10 cellular contexts compared by ENCODE assay signal in genomic region chr1:40703316-40703715, GRCh38. TPM values are rescaled to one million over a fixed set of nuclear protein-coding genes. Genes with fewer than 3 reads are reported as not detected.
DNase-seq lines count a peak whose midpoint lies in the region; TF ChIP-seq lines count a peak whose summit lies in the region.
"Had no signal": no experiment of that assay in that cellular context is flagged by ENCODE, and none has a peak within 500 bp of the region (broad histone marks: within the 10 kb centered on the region; RNA-seq: fewer than 3 reads in every experiment).

No MANE protein-coding gene starts in this region.

- H3K27ac ChIP-seq in mammary epithelial cell (ENCODE audit: insufficient read depth, low read depth, low read length) (no peak overlapping the region), osteoblast (ENCODE audit: low read depth, low read length) (peak overlapping the region; percentile 29), endodermal cell (ENCODE audit: low read depth, low read length) (no peak overlapping the region)

- H3K9ac ChIP-seq in mammary epithelial cell (ENCODE audit: insufficient read depth, low read length) (no peak overlapping the region), endodermal cell (ENCODE audit: extremely low read depth, low read length, poor library complexity, severe bottlenecking) (no peak overlapping the region)

- CTCF ChIA-PET in mammary epithelial cell (lab: Charles Lee; ENCODE audit: low non-redundant PET) = no interaction called here

- H3K4me3 Mint-ChIP-seq in endodermal cell = no peak overlapping the region
- H3K4me3 Mint-ChIP-seq: activated naive CD4-positive, alpha-beta T cell treated with anti-CD3 and anti-CD28 coated beads, Interleukin-2, amount 10 ng/mL, durations not matched to agents 7 days and 5 days; T-helper 2 cell treated with Interferon-gamma antibody and Interleukin-4, amounts not matched to agents 5 μg/mL and 100 μg/mL, for 36 hours had no signal

- intact Hi-C loops in mammary epithelial cell (cut with micrococcal nuclease) = no loop called here

- H3K36me3 Mint-ChIP-seq in endodermal cell (ENCODE audit: low read depth) = no peaks in the 10 kb centered on the region

- H3K4me1 Mint-ChIP-seq in endodermal cell = peaks cover 16% of the 10 kb centered on the region

- in situ Hi-C loops in mammary epithelial cell (cut with MboI; ENCODE audit: low sequenced_read_pairs in 2 of 2) = no loop called here

- no peak overlapping the region for H3K27ac Mint-ChIP-seq in endodermal cell
- H3K27ac Mint-ChIP-seq: activated naive CD4-positive, alpha-beta T cell treated with anti-CD3 and anti-CD28 coated beads, Interleukin-2, amount 10 ng/mL, durations not matched to agents 7 days and 5 days; T-helper 2 cell treated with Interferon-gamma antibody and Interleukin-4, amounts not matched to agents 5 μg/mL and 100 μg/mL, for 36 hours had no signal

- 55% methylated on average over 3 of the region's 3 CpGs for WGBS in mammary epithelial cell (ENCODE audit: low coverage, missing lambda C conversion rate)
- WGBS in endodermal cell (ENCODE audit: insufficient coverage in 1 of 2, insufficient read length in 1 of 2), 2 experiments = 100% methylated on average over 2 to 3 of the region's 3 CpGs

- H3K4me2 ChIP-seq in mammary epithelial cell (ENCODE audit: insufficient read depth, low read depth, low read length) (peak overlapping the region; percentile 31), osteoblast (ENCODE audit: insufficient read depth, low read length) (peak overlapping the region; percentile 71)

- H3K27me3 ChIP-seq in mammary epithelial cell (ENCODE audit: insufficient read depth, low read length) = no peaks in the 10 kb centered on the region
- H3K27me3 ChIP-seq in osteoblast (ENCODE audit: insufficient read depth, low read length) = no peaks in the 10 kb centered on the region
- no peaks in the 10 kb centered on the region for H3K27me3 ChIP-seq in endodermal cell (ENCODE audit: control insufficient read depth, insufficient read depth, low read length, poor library complexity, severe bottlenecking)

- H3K4me1 ChIP-seq in mammary epithelial cell (ENCODE audit: insufficient read depth, low read length) (peaks cover 20% of the 10 kb centered on the region), osteoblast (ENCODE audit: insufficient read depth, low read length) (peaks cover 5% of the 10 kb centered on the region), endodermal cell (ENCODE audit: control insufficient read depth, insufficient read depth, low read length) (peaks cover 9% of the 10 kb centered on the region)

- DNase-seq in H4 (ENCODE audit: low spot score) (peak; percentile 94), NCI-H2029 (lab: John Stamatoyannopoulos, UW) (peak; percentile 97), mammary epithelial cell (peak; percentile 70), osteoblast (ENCODE audit: insufficient read length, low spot score, missing footprints) (peak; percentile 73), SKM-1 treated with dmso at 0.1 percent for 144 hours (lab: John Stamatoyannopoulos, UW; ENCODE audit: unreplicated experiment) (no peak), endodermal cell (no peak)
- no peak for DNase-seq in activated CD4-positive, CD25-positive, alpha-beta regulatory T cell (lab: John Stamatoyannopoulos, UW)
- DNase-seq: activated naive CD4-positive, alpha-beta T cell treated with anti-CD3 and anti-CD28 coated beads, Interleukin-2, amount 10 ng/mL, durations not matched to agents 7 days and 5 days; NCI-H1694 had no signal

- H3K9me3 ChIP-seq in mammary epithelial cell (replicated peaks; ENCODE audit: insufficient read depth, low read length) (no peaks in the 10 kb centered on the region), osteoblast (ENCODE audit: low read depth, low read length) (no peaks in the 10 kb centered on the region), endodermal cell (ENCODE audit: control insufficient read depth, low read length) (no peaks in the 10 kb centered on the region)

- H3K9me3 Mint-ChIP-seq in endodermal cell = no peaks in the 10 kb centered on the region
- H3K9me3 Mint-ChIP-seq: activated naive CD4-positive, alpha-beta T cell treated with anti-CD3 and anti-CD28 coated beads, Interleukin-2, amount 10 ng/mL, durations not matched to agents 7 days and 5 days; T-helper 2 cell treated with Interferon-gamma antibody and Interleukin-4, amounts not matched to agents 5 μg/mL and 100 μg/mL, for 36 hours had no signal

- H3K79me2 ChIP-seq in mammary epithelial cell (ENCODE audit: insufficient read depth, low read length) (peaks cover 97% of the 10 kb centered on the region), osteoblast (ENCODE audit: insufficient read depth, low read length) (peaks cover 87% of the 10 kb centered on the region)

- H2AFZ ChIP-seq in mammary epithelial cell (ENCODE audit: low read depth, low read length) (no peak overlapping the region), osteoblast (ENCODE audit: low read length) (no peak overlapping the region)

- TF ChIP-seq CTCF in mammary epithelial cell (conservative IDR thresholded peaks at IDR 0.05 in 1 of 2, IDR thresholded peaks at IDR 0.05 in 1 of 2; ENCODE audit: extremely low read depth in 1 of 2, insufficient read depth in 1 of 2, low read depth in 1 of 2, low read length in 2 of 2) (no peak), osteoblast (IDR thresholded peaks at IDR 0.05; ENCODE audit: extremely low read depth, low read depth, low read length) (no peak), endodermal cell (conservative IDR thresholded peaks at IDR 0.05) (no peak)

- dilution Hi-C loops in mammary epithelial cell (cut with HindIII; ENCODE audit: low sequenced_read_pairs) = no loop called here

- BruUV-seq in mammary epithelial cell (replicated peaks; lab: Mats Ljungman, UMichigan) = no TSS peak

- H4K20me1 ChIP-seq in mammary epithelial cell (ENCODE audit: insufficient read depth, low read length) (no peaks in the 10 kb centered on the region), osteoblast (ENCODE audit: insufficient read depth, low read length) (peaks cover 9% of the 10 kb centered on the region)

- no peak overlapping the region for H3K4me3 ChIP-seq in mammary epithelial cell (replicated peaks in 1 of 3; ENCODE audit: insufficient read depth in 1 of 3, low read depth in 2 of 3, low read length in 3 of 3)
- H3K4me3 ChIP-seq in osteoblast (ENCODE audit: insufficient read depth, low read length) = no peak overlapping the region
- no peak overlapping the region for H3K4me3 ChIP-seq in endodermal cell (ENCODE audit: low read length)

- H3K36me3 ChIP-seq in mammary epithelial cell (ENCODE audit: insufficient read depth, low read length) (no peaks in the 10 kb centered on the region), osteoblast (ENCODE audit: insufficient read depth, low read length) (no peaks in the 10 kb centered on the region), endodermal cell (ENCODE audit: control insufficient read depth, insufficient read depth, low read length) (no peaks in the 10 kb centered on the region)

- no peaks in the 10 kb centered on the region for H3K27me3 Mint-ChIP-seq in endodermal cell (ENCODE audit: insufficient read depth)
- H3K27me3 Mint-ChIP-seq: activated naive CD4-positive, alpha-beta T cell treated with anti-CD3 and anti-CD28 coated beads, Interleukin-2, amount 10 ng/mL, durations not matched to agents 7 days and 5 days had no signal

RNA-seq across cellular contexts. Expression of gene NFYC, which starts 11.8 kb away (rescaled TPM):
- 30.7 and 45.8 TPM in 2 replicates for total RNA-seq in H4 (2014; rRNA removed; shearing (Covaris generic))
- total RNA-seq in mammary epithelial cell (10 to 100 TPM; 32.0 to 48.7 TPM), osteoblast (24.2 TPM in 2 replicates), endodermal cell (10 to 100 TPM; 43.6 to 59.0 TPM)
- polyA plus RNA-seq in mammary epithelial cell = 57.0 TPM
- 26.7 TPM for polyA minus RNA-seq in mammary epithelial cell
- polyA plus RNA-seq in endodermal cell (2013, experiment 1 of 2) = 55.3 TPM
- polyA plus RNA-seq in endodermal cell (2013, experiment 2 of 2) = 47.4 TPM

RNA-seq across cellular contexts. Expression of gene RIMS3, which starts 37.8 kb away (rescaled TPM):
- 5.9 and 7.5 TPM in 2 replicates for total RNA-seq in H4 (2014; rRNA removed; shearing (Covaris generic))
- total RNA-seq in mammary epithelial cell (10 to 100 TPM in 1 of 2 donors, 1 to 10 TPM in 1; 7.7 to 16.5 TPM), osteoblast (3.5 and 6.2 TPM in 2 replicates), endodermal cell (10 to 100 TPM in 1 of 2 donors, 1 to 10 TPM in 1; 8.0 to 12.0 TPM)
- 3.0 TPM for polyA plus RNA-seq in mammary epithelial cell
- 9.1 TPM for polyA minus RNA-seq in mammary epithelial cell
- polyA plus RNA-seq in endodermal cell (2013, experiment 1 of 2) = 27.7 TPM
- 24.1 TPM for polyA plus RNA-seq in endodermal cell (2013, experiment 2 of 2)

Comparison
In these comparisons a context has a peak if more than half of its experiments do, and no peak if none do; other contexts are left out.
1. DNase-seq: peak in H4 (single experiment), NCI-H2029 (single experiment), mammary epithelial cell (single experiment) and osteoblast (single experiment); none in SKM-1 treated with dmso at 0.1 percent for 144 hours (single experiment), endodermal cell (single experiment) and activated CD4-positive, CD25-positive, alpha-beta regulatory T cell (0 of 4).